8 cellular contexts compared by ENCODE assay signal in the genomic region with DNA sequence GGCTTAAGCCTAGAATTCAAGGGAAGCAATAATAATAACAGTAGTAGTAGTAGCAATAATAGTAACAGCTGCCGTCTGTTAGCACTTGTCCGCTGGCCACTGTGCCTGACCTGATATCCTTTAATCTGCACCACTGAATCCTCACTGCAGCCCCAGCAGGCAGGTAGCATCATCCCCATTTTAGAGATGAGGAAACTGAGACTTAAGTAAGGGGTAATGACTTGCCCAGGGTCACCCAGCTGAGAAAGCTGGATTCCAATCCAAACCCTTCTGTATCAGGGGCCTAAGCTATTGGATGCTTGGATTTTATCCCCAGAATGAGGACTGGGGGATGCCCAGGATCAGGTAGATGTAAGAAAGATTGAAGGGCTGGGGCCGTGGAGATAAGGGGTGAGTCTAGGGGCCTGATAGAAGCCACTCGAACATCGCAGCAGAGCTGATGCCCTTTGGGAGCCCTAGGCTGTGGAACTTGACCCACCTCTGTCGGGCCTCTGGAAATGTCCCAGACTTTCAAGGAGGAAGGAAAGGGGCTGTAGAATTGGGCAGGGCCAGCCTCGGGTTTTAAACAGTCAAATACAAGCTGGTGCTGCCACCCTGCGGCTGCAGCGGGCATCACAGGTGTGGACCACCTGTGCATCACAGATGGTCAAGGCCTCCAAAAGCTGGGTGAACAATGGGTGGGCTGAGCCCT.
DNase-seq lines count a peak whose midpoint lies in the region; ATAC-seq, FAIRE-seq and TF ChIP-seq lines count a peak whose summit lies in the region.

No MANE protein-coding gene starts in this region.

- H3K9me3 ChIP-seq in pancreas (no peaks in the 10 kb centered on the region), vagina (no peaks in the 10 kb centered on the region)

- TF ChIP-seq POLR2A in vagina (IDR thresholded peaks at IDR 0.05) = no peak

- ATAC-seq in pancreas = peak; percentile 35 to 74 (median 72)
- no peak for ATAC-seq in GM19351 (IDR thresholded peaks at IDR 0.05; ENCODE audit: unreplicated experiment)

- H3K36me3 ChIP-seq in pancreas (no peaks in the 10 kb centered on the region), vagina (no peaks in the 10 kb centered on the region)

- H3K4me3 ChIP-seq in pancreas = no peak overlapping the region
- H3K4me3 ChIP-seq in vagina = no peak overlapping the region

- peak; percentile 76 to 94 (median 86) for TF ChIP-seq CTCF in pancreas (IDR thresholded peaks at IDR 0.05)
- TF ChIP-seq CTCF in vagina (IDR thresholded peaks at IDR 0.05) = peak; percentile 67 to 76 (median 70)

- no peak for FAIRE-seq in pancreas (lab: Jason Lieb, UNC)

- WGBS in pancreas, 2 donors = 22 to 30% methylated on average over 9 of the region's 9 CpGs

- H3K27me3 ChIP-seq in pancreas = no peaks in the 10 kb centered on the region
- no peaks in the 10 kb centered on the region for H3K27me3 ChIP-seq in vagina

- intact Hi-C loops in pancreas (cut with DNase I) = loop anchor here in 1 of 3 donors (5.0 kb wide), 1 partner anchor 232 kb away; no protein-coding TSS in a partner anchor
- intact Hi-C loops in vagina (cut with DNase I) = no loop called here

- H3K27ac ChIP-seq in pancreas (no peak overlapping the region), vagina (no peak overlapping the region)

- DNase-seq in COLO668 (lab: John Stamatoyannopoulos, UW; ENCODE audit: unreplicated experiment) (peak; percentile 59), HT-29 (ENCODE audit: low spot score) (peak; percentile 89), RPMI7951 (ENCODE audit: low read depth) (peak; percentile 60), foreskin melanocyte (peak; percentile 29), pancreas (peak; percentile 44 to 89 (median 66)), vagina (ENCODE audit: extremely low spot score in 2 of 2) (no peak)
- DNase-seq in activated effector memory CD4-positive, alpha-beta T cell treated with Interleukin-2 at 50 U/mL for 16 hours = peak; percentile 32

- H3K4me1 ChIP-seq in pancreas = no peaks in the 10 kb centered on the region
- H3K4me1 ChIP-seq in vagina = peaks cover 10% of the 10 kb centered on the region

Comparison
In these comparisons a context has a peak if more than half of its experiments do, and no peak if none do; other contexts are left out.
1. DNase-seq: peak in COLO668 (single experiment), HT-29 (single experiment), RPMI7951 (single experiment), activated effector memory CD4-positive, alpha-beta T cell treated with Interleukin-2 at 50 U/mL for 16 hours (single experiment), foreskin melanocyte (single experiment) and pancreas (6 of 6); none in vagina (0 of 2).